Comparison of ENCODE assay signal across 11 cellular contexts in the genomic region with DNA sequence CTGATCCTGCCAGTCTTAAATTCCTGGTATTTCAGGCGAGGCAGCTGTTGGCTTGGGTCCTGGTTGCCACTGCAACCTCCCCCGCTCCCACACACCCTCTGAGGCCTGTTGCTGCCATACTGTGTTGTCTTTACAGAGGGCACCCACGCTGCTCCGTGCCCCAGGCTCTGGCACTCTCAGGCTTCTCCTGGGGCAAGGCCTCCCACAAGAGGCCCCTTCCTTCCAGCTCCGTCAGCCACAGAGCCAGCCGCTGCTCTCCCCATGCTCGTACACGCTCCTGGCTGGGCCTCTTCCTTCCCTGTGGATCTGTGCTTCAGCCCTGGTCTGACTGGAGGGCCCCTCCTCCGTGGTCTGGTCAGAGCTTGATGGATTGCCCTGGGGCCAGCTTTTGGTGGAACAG. TPM values are rescaled to one million over a fixed set of nuclear protein-coding genes. Genes with fewer than 3 reads are reported as not detected.
A peak's percentile ranks its signal among the peaks of the same experiment; 100 is the strongest.
DNase-seq lines count a peak whose midpoint lies in the region; ATAC-seq and TF ChIP-seq lines count a peak whose summit lies in the region.
"Had no signal": no experiment of that assay in that cellular context is flagged by ENCODE, and none has a peak within 500 bp of the region (broad histone marks: within the 10 kb centered on the region; RNA-seq: fewer than 3 reads in every experiment).

No MANE protein-coding gene starts in this region.

- peak overlapping the region in 4 of 5 donors; percentile 12 to 68 (median 49) for H3K9ac ChIP-seq in subcutaneous abdominal adipose tissue (ENCODE audit: low read length in 5 of 5)

- TF ChIP-seq CTCF in ascending aorta (IDR thresholded peaks at IDR 0.05) (no peak), mucosa of descending colon (IDR thresholded peaks at IDR 0.05) (no peak)

- H3K4me3 ChIP-seq in ascending aorta = peak overlapping the region in 1 of 2 donors; percentile 19
- peak overlapping the region in 2 of 5 donors; percentile 24 to 42 for H3K4me3 ChIP-seq in subcutaneous abdominal adipose tissue (ENCODE audit: low read depth in 1 of 5, low read length in 5 of 5)
- H3K4me3 ChIP-seq in mucosa of descending colon = no peak overlapping the region

- H3K27ac ChIP-seq in ascending aorta = peak overlapping the region; percentile 85 to 91
- peak overlapping the region; percentile 93 for H3K27ac ChIP-seq in subcutaneous abdominal adipose tissue (ENCODE audit: low read depth, low read length)

- H3K36me3 ChIP-seq in ascending aorta (no peaks in the 10 kb centered on the region), subcutaneous abdominal adipose tissue (ENCODE audit: control insufficient read depth in 5 of 5, insufficient read depth in 5 of 5, low read length in 5 of 5) (peaks cover 0 to 3% (median 0%) of the 10 kb centered on the region in 5 donors), mucosa of descending colon (ENCODE audit: low read depth) (no peaks in the 10 kb centered on the region)

- H3K27me3 ChIP-seq in ascending aorta (no peaks in the 10 kb centered on the region), subcutaneous abdominal adipose tissue (ENCODE audit: control insufficient read depth in 5 of 5, insufficient read depth in 4 of 5, low read length in 5 of 5) (no peaks in the 10 kb centered on the region)

- intact Hi-C loops in ascending aorta (cut with DNase I) (no loop called here), mucosa of descending colon (cut with DNase I, micrococcal nuclease) (no loop called here)

- peaks cover 15 to 35% of the 10 kb centered on the region in 2 donors for H3K4me1 ChIP-seq in ascending aorta
- peaks cover 10 to 71% (median 60%) of the 10 kb centered on the region in 5 donors for H3K4me1 ChIP-seq in subcutaneous abdominal adipose tissue (ENCODE audit: control insufficient read depth in 5 of 5, insufficient read depth in 5 of 5, low read length in 5 of 5)
- H3K4me1 ChIP-seq in mucosa of descending colon (ENCODE audit: low read depth) = peaks cover 34% of the 10 kb centered on the region

- H3K9me3 ChIP-seq in ascending aorta = no peaks in the 10 kb centered on the region
- no peaks in the 10 kb centered on the region for H3K9me3 ChIP-seq in subcutaneous abdominal adipose tissue (ENCODE audit: control insufficient read depth in 5 of 5, low read length in 5 of 5)
- no peaks in the 10 kb centered on the region for H3K9me3 ChIP-seq in mucosa of descending colon

- DNase-seq in Kasumi-1 (lab: John Stamatoyannopoulos, UW) (peak; percentile 73 to 75), ascending aorta (ENCODE audit: low spot score in 2 of 2) (no peak), kidney glomerular epithelial cell (lab: John Stamatoyannopoulos, UW) (peak; percentile 25), mucosa of descending colon (no peak), DMS53 (lab: John Stamatoyannopoulos, UW) (no peak)
- DNase-seq: HFFc6, immature natural killer cell, NCI-H1092 had no signal

- no peak for ATAC-seq in mucosa of descending colon
- ATAC-seq in GM19035 (IDR thresholded peaks at IDR 0.05; ENCODE audit: unreplicated experiment) = no peak
- ATAC-seq in HG03025 (IDR thresholded peaks at IDR 0.05; ENCODE audit: low FRiP score, unreplicated experiment) = no peak

RNA-seq across cellular contexts. Expression of a gene that starts 8.6 kb away (rescaled TPM):
- 5.4 TPM for total RNA-seq in ascending aorta
- total RNA-seq in mucosa of descending colon = 10 to 100 TPM in 2 of 3 donors, 1 to 10 TPM in 1; 8.1 to 13.0 (median 11.6) TPM

Comparison
In these comparisons a context has a peak if more than half of its experiments do, and no peak if none do; other contexts are left out.
1. DNase-seq: peak in Kasumi-1 (2 of 2) and kidney glomerular epithelial cell (single experiment); none in ascending aorta (0 of 2), mucosa of descending colon (0 of 3) and DMS53 (single experiment).